16 cellular contexts compared by ENCODE assay signal in genomic region chr1:229339520-229339919, GRCh38. TPM values are rescaled to one million over a fixed set of nuclear protein-coding genes. Genes with fewer than 3 reads are reported as not detected.
A peak's percentile ranks its signal among the peaks of the same experiment; 100 is the strongest.
DNase-seq lines count a peak whose midpoint lies in the region; ATAC-seq and TF ChIP-seq lines count a peak whose summit lies in the region.
"Had no signal": no experiment of that assay in that cellular context is flagged by ENCODE, and none has a peak within 500 bp of the region (broad histone marks: within the 10 kb centered on the region; RNA-seq: fewer than 3 reads in every experiment).

No MANE protein-coding gene starts in this region.

- no peak overlapping the region for H3K27ac Mint-ChIP-seq in CD8-positive, alpha-beta T cell
- peak overlapping the region; percentile 1 for H3K27ac Mint-ChIP-seq in activated T-cell treated with anti-CD3 and anti-CD28 coated beads, Interleukin-2, amount 50 U/mL, for 72 hours
- H3K27ac Mint-ChIP-seq in naive B cell (peak overlapping the region in 4 of 6 donors; percentile 14 to 60 (median 42)), MCF 10A (ENCODE audit: low read depth, unreplicated experiment) (no peak overlapping the region)

- no peaks in the 10 kb centered on the region for H3K27me3 Mint-ChIP-seq in CD8-positive, alpha-beta T cell (ENCODE audit: low read depth)
- H3K27me3 Mint-ChIP-seq in activated T-cell treated with anti-CD3 and anti-CD28 coated beads, Interleukin-2, amount 50 U/mL, for 72 hours (ENCODE audit: low read depth), result peaks cover 2% of the 10 kb centered on the region
- H3K27me3 Mint-ChIP-seq in naive B cell (peaks cover 0 to 4% (median 2%) of the 10 kb centered on the region in 3 donors), MCF 10A (ENCODE audit: insufficient read depth, unreplicated experiment) (no peaks in the 10 kb centered on the region)

- H3K4me3 Mint-ChIP-seq in CD8-positive, alpha-beta T cell, result peak overlapping the region; percentile 33
- H3K4me3 Mint-ChIP-seq in activated T-cell treated with anti-CD3 and anti-CD28 coated beads, Interleukin-2, amount 50 U/mL, for 72 hours, result peak overlapping the region; percentile 5 to 97
- H3K4me3 Mint-ChIP-seq in naive B cell, result peak overlapping the region in 3 of 8 donors; percentile 43 to 93 (median 92)
- H3K4me3 Mint-ChIP-seq in MCF 10A (ENCODE audit: unreplicated experiment), result no peak overlapping the region

- peaks cover 19% of the 10 kb centered on the region for H3K36me3 Mint-ChIP-seq in CD8-positive, alpha-beta T cell
- peaks cover 3 to 5% of the 10 kb centered on the region in 2 donors for H3K36me3 Mint-ChIP-seq in activated T-cell treated with anti-CD3 and anti-CD28 coated beads, Interleukin-2, amount 50 U/mL, for 72 hours (ENCODE audit: insufficient read depth in 2 of 2)
- H3K36me3 Mint-ChIP-seq in naive B cell (no peaks in the 10 kb centered on the region), MCF 10A (ENCODE audit: insufficient read depth, unreplicated experiment) (peaks cover 5% of the 10 kb centered on the region)

- H2AFZ ChIP-seq in Loucy (ENCODE audit: low read length), result no peak overlapping the region

- no peaks in the 10 kb centered on the region for H3K9me3 Mint-ChIP-seq in CD8-positive, alpha-beta T cell
- peaks cover 1% of the 10 kb centered on the region in 2 donors for H3K9me3 Mint-ChIP-seq in activated T-cell treated with anti-CD3 and anti-CD28 coated beads, Interleukin-2, amount 50 U/mL, for 72 hours
- H3K9me3 Mint-ChIP-seq in naive B cell (peaks cover 0 to 1% (median 0%) of the 10 kb centered on the region in 7 donors), MCF 10A (ENCODE audit: unreplicated experiment) (no peaks in the 10 kb centered on the region)

- H3K4me2 ChIP-seq in Loucy (ENCODE audit: low read depth, low read length, poor library complexity, severe bottlenecking), result peak overlapping the region; percentile 84
- H3K4me2 ChIP-seq: KMS-11 had no signal

- intact Hi-C loops in CD8-positive, alpha-beta T cell (cut with DNase I, micrococcal nuclease), result loop anchor here in 1 of 2 experiments (2.0 kb wide), 1 partner anchor 17 kb away; no protein-coding TSS in a partner anchor
- intact Hi-C loops in Right ventricle myocardium inferior (cut with DNase I), result no loop called here
- intact Hi-C loops in MCF 10A (cut with micrococcal nuclease), result no loop called here

- POLR2A ChIA-PET in CD8-positive, alpha-beta T cell (lab: Charles Lee), result interaction anchor here (0.6 kb wide), 1 partner anchor 516 kb away, joined by 3 read pairs; no protein-coding TSS in a partner anchor
- POLR2A ChIA-PET in MCF 10A (lab: Yijun Ruan, JAX), result interaction anchor here (0.7 to 4.1 kb wide), 9 partner anchors 8 to 169 kb away, joined by 3 to 56 read pairs (median 5); partner anchors contain the start of genes NUP133 and RAB4A

- peaks cover 18% of the 10 kb centered on the region for H3K4me1 ChIP-seq in CD8-positive, alpha-beta T cell (ENCODE audit: insufficient read depth, low read length)
- H3K4me1 ChIP-seq in Loucy (ENCODE audit: insufficient read depth, low read length, poor library complexity, severe bottlenecking), result peaks cover 44% of the 10 kb centered on the region

- no peak overlapping the region for H3K4me3 ChIP-seq in CD8-positive, alpha-beta T cell (ENCODE audit: low read depth, low read length)
- H3K4me3 ChIP-seq in Loucy (ENCODE audit: low read length, poor library complexity, severe bottlenecking), result peak overlapping the region; percentile 85
- H3K4me3 ChIP-seq: mucosa of descending colon, SJSA1 had no signal

- CTCF ChIA-PET in CD8-positive, alpha-beta T cell (lab: Charles Lee), result no interaction called here
- CTCF ChIA-PET in MCF 10A (lab: Yijun Ruan, JAX), result interaction anchor here (0.6 kb wide), 2 partner anchors 403 to 605 kb away, joined by 3 read pairs; no protein-coding TSS in a partner anchor

- ATAC-seq in CD8-positive, alpha-beta T cell, result no peak
- ATAC-seq in activated T-cell treated with anti-CD3 and anti-CD28 coated beads, Interleukin-2, amount 50 U/mL, for 72 hours (replicated peaks in 1 of 2), result peak in 1 of 2 donors; percentile 8
- no peak for ATAC-seq in naive B cell (ENCODE audit: low read depth in 2 of 2)
- ATAC-seq in Right ventricle myocardium inferior, result no peak
- ATAC-seq: HCT116, mucosa of descending colon, sciatic nerve had no signal

- peaks cover 66% of the 10 kb centered on the region for H3K79me2 ChIP-seq in Loucy (ENCODE audit: insufficient read depth, low read length)

- BruUV-seq in MCF 10A (replicated peaks; lab: Mats Ljungman, UMichigan), result no TSS peak

- TF ChIP-seq CTCF in CD8-positive, alpha-beta T cell (IDR thresholded peaks at IDR 0.05), result no peak
- TF ChIP-seq CTCF in Loucy (conservative IDR thresholded peaks at IDR 0.05; ENCODE audit: low read length), result no peak
- TF ChIP-seq CTCF in MCF 10A (IDR thresholded peaks at IDR 0.05; ENCODE audit: unreplicated experiment), result no peak

- no peaks in the 10 kb centered on the region for H3K27me3 ChIP-seq in CD8-positive, alpha-beta T cell (ENCODE audit: insufficient read depth, low read length)
- no peaks in the 10 kb centered on the region for H3K27me3 ChIP-seq in Loucy (ENCODE audit: insufficient read depth, low read length, poor library complexity, severe bottlenecking)
- H3K27me3 ChIP-seq: brain microvascular endothelial cell, SJSA1 had no signal

- peaks cover 28% of the 10 kb centered on the region for H4K20me1 ChIP-seq in Loucy (ENCODE audit: insufficient read depth, low read length, poor library complexity, severe bottlenecking)

- no peaks in the 10 kb centered on the region; the same call in 1 of the 2 replicates for H3F3A ChIP-seq in Loucy (ENCODE audit: low read depth)

- peak overlapping the region; percentile 42 for H3K9ac ChIP-seq in Loucy (ENCODE audit: low read depth, low read length, poor library complexity, severe bottlenecking)
- H3K9ac ChIP-seq: KMS-11 had no signal

- H3K36me3 ChIP-seq in CD8-positive, alpha-beta T cell (ENCODE audit: insufficient read depth, low read length), result no peaks in the 10 kb centered on the region
- no peaks in the 10 kb centered on the region for H3K36me3 ChIP-seq in Loucy (ENCODE audit: insufficient read depth, low read length)
- H3K36me3 ChIP-seq: brain microvascular endothelial cell had no signal

- H3K27ac ChIP-seq in CD8-positive, alpha-beta T cell (ENCODE audit: low read depth, low read length), result no peak overlapping the region
- H3K27ac ChIP-seq: brain microvascular endothelial cell, epithelial cell of prostate, KMS-11, SJSA1 had no signal

- H3K9me2 ChIP-seq in Loucy (replicated peaks; ENCODE audit: low read depth, low read length), result no peaks in the 10 kb centered on the region

- peaks cover 3% of the 10 kb centered on the region for H3K9me3 ChIP-seq in CD8-positive, alpha-beta T cell (ENCODE audit: low read length)
- no peaks in the 10 kb centered on the region for H3K9me3 ChIP-seq in Loucy (ENCODE audit: insufficient read depth, low read depth, low read length)
- H3K9me3 ChIP-seq: Caco-2, mucosa of descending colon had no signal

- peaks cover 40% of the 10 kb centered on the region for H3K4me1 Mint-ChIP-seq in CD8-positive, alpha-beta T cell (ENCODE audit: low read depth)
- H3K4me1 Mint-ChIP-seq in activated T-cell treated with anti-CD3 and anti-CD28 coated beads, Interleukin-2, amount 50 U/mL, for 72 hours (ENCODE audit: low read depth), result peaks cover 66% of the 10 kb centered on the region
- peaks cover 36 to 47% (median 45%) of the 10 kb centered on the region in 3 donors for H3K4me1 Mint-ChIP-seq in naive B cell
- peaks cover 45% of the 10 kb centered on the region for H3K4me1 Mint-ChIP-seq in MCF 10A (ENCODE audit: insufficient read depth, unreplicated experiment)

- no peak for DNase-seq in CD8-positive, alpha-beta T cell
- peak in 1 of 2 donors; percentile 22 for DNase-seq in activated T-cell treated with anti-CD3 and anti-CD28 coated beads, Interleukin-2, amount 50 U/mL, for 72 hours
- DNase-seq in naive B cell (no peak), GOT3 (lab: John Stamatoyannopoulos, UW) (no peak), Right ventricle myocardium inferior (ENCODE audit: missing footprints) (no peak), MCF 10A (ENCODE audit: unreplicated experiment) (no peak)
- DNase-seq: activated CD8-positive, alpha-beta memory T cell treated with anti-CD3 and anti-CD28 coated beads for 24 hours; brain microvascular endothelial cell; Caco-2; mucosa of descending colon had no signal

RNA-seq across cellular contexts. Expression of gene CCSAP, which starts 3.3 kb away (rescaled TPM):
- 10 to 100 TPM; 11.1 to 11.7 TPM for total RNA-seq in CD8-positive, alpha-beta T cell
- 1 to 10 TPM; 7.9 to 8.2 TPM for total RNA-seq in activated T-cell treated with anti-CD3 and anti-CD28 coated beads, Interleukin-2, amount 50 U/mL, for 72 hours
- 1 to 10 TPM in 5 of 6 donors, under 1 TPM in 1; 0.13 to 3.3 (median 2.4) TPM for polyA plus RNA-seq in naive B cell (ENCODE audit: low read depth in 6 of 6)
- total RNA-seq in Right ventricle myocardium inferior (2.3 TPM), MCF 10A (2022) (11.3 and 13.2 TPM in 2 replicates)

Comparison
In these comparisons a context has a peak if more than half of its experiments do, and no peak if none do; other contexts are left out.
1. H3K27ac Mint-ChIP-seq: peak in activated T-cell treated with anti-CD3 and anti-CD28 coated beads, Interleukin-2, amount 50 U/mL, for 72 hours (single experiment) and naive B cell (4 of 6); none in CD8-positive, alpha-beta T cell (single experiment) and MCF 10A (single experiment).